ENCODE assay signal across 8 cellular contexts in the genomic region with DNA sequence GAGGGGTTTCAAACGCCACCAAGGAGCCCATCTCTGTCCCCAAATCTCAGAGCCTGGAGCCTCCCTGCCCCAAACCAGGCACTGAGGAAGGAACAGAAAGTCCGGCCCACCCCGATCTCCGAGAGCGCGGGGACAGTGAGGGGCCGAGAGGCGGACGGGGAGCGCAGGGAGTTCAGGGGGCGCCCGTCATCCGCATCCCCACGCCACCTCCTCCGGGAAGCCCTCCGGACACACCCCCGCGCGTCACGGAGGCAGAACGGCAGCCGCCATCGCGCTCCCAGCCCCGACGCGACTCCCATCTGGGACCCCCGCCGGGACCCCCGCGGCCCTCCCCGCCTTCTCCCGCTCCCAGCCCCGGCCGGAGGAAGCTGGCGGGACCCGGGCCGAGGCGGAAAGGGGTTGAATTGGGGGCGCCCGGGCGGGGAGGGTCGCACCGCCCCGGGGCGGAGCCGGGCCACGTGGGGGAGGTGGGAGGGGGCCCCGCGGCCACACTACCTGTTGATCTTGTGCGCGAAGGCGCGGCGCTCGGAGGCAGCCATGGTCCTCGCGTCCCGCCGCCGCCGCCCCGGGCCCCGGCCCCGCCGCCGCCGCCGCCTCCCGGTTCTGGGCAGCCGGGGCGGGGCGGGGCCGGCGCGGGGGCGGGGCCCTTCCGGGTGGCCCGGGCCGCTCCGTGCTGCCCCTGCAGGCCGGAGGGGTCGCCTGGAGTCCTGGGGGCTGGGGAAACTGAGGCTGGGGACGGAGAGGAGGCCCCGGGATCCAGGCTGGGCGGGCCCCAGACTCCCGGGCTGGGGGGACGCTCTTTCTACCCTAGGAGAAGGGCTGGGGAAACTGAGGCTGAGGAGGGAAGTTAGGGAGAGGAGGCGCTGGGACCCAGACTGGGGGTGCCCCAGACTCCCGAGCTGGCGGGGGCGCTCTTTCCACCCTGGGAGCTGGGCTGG. TPM values are rescaled to one million over a fixed set of nuclear protein-coding genes. Genes with fewer than 3 reads are reported as not detected.
DNase-seq lines count a peak whose midpoint lies in the region; ATAC-seq and TF ChIP-seq lines count a peak whose summit lies in the region.

Gene DOCK6, minus strand, starts transcription at position 623 of the 938 bp plus-strand sequence. Its CDS starts 84 bp downstream, at position 539.

- H3K36me3 ChIP-seq in ectodermal cell (ENCODE audit: control insufficient read depth, insufficient read depth, low read length), result no peaks in the 10 kb centered on the region
- H3K36me3 ChIP-seq in thoracic aorta, result no peaks in the 10 kb centered on the region

- peak; percentile 47 for TF ChIP-seq CTCF in thoracic aorta (IDR thresholded peaks at IDR 0.05)

- peak; percentile 64 for ATAC-seq in SK-N-SH treated with all-trans-retinoic acid at 6 μM for 48 hours
- ATAC-seq in thoracic aorta (ENCODE audit: insufficient number of reproducible peaks, low FRiP score, low read depth), result peak; percentile 47
- no peak for ATAC-seq in HG03521 (IDR thresholded peaks at IDR 0.05; ENCODE audit: unreplicated experiment)

- H3K4me1 ChIP-seq in ectodermal cell (ENCODE audit: control insufficient read depth, insufficient read depth, low read length), result no peaks in the 10 kb centered on the region
- H3K4me1 ChIP-seq in thoracic aorta (ENCODE audit: control insufficient read depth in 1 of 2, low read depth in 2 of 2), result peaks cover 2 to 11% of the 10 kb centered on the region in 2 donors

- peak within 1 kb of the TSS; percentile 76 for H3K4me3 ChIP-seq in ectodermal cell (ENCODE audit: insufficient read depth, low read depth, low read length)
- H3K4me3 ChIP-seq in thoracic aorta, result peak within 1 kb of the TSS; percentile 99

- 2% methylated on average over 92 of the region's 92 CpGs for WGBS in ectodermal cell, 2 experiments

- DNase-seq in NOMO-1 treated with DMSO at 0.1 percent for 48 hours (lab: John Stamatoyannopoulos, UW; ENCODE audit: unreplicated experiment) (peak; percentile 26), NOMO-1 (lab: John Stamatoyannopoulos, UW; ENCODE audit: unreplicated experiment in 2 of 2) (no peak), mesenteric fat pad (ENCODE audit: low spot score) (no peak), thoracic aorta (ENCODE audit: low spot score) (no peak), KBM-7 (no peak)

- H3K27ac ChIP-seq in ectodermal cell (ENCODE audit: insufficient read depth, low read depth, low read length, poor library complexity, severe bottlenecking) (no peak within 1 kb of the TSS), thoracic aorta (peak within 1 kb of the TSS in 1 of 2 donors; percentile 65)

- no peaks in the 10 kb centered on the region for H3K27me3 ChIP-seq in ectodermal cell (ENCODE audit: control insufficient read depth, insufficient read depth, low read length, poor library complexity, severe bottlenecking)
- no peaks in the 10 kb centered on the region for H3K27me3 ChIP-seq in thoracic aorta (replicated peaks; ENCODE audit: insufficient read depth)

- in situ Hi-C loops in KBM-7 (cut with MboI; ENCODE audit: low pct_unique_long_range_greater_than_20kb, low sequenced_read_pairs), result no loop called here

- no peaks in the 10 kb centered on the region for H3K9me3 ChIP-seq in ectodermal cell (ENCODE audit: control insufficient read depth, low read length)
- H3K9me3 ChIP-seq in thoracic aorta, result no peaks in the 10 kb centered on the region

TF ChIP-seq in SK-N-SH treated with all-trans-retinoic acid at 6 μM for 48 hours, 23 proteins besides CTCF, POLR2A, EP300 and RAD21:
- TF ChIP-seq ZFP3 (CRISPR knock-in tag; IDR thresholded peaks at IDR 0.05) (peak; percentile 90), TOX (CRISPR knock-in tag; IDR thresholded peaks at IDR 0.05; ENCODE audit: borderline replicate concordance) (no peak)

RNA-seq across cellular contexts. Expression of gene DOCK6, which starts in this region (rescaled TPM):
- polyA plus RNA-seq in ectodermal cell (2013, experiment 1 of 4), result 31.2 TPM
- polyA plus RNA-seq in ectodermal cell (2013, experiment 2 of 4), result 38.0 TPM
- 32.7 TPM for polyA plus RNA-seq in ectodermal cell (2013, experiment 3 of 4)
- polyA plus RNA-seq in ectodermal cell (2013, experiment 4 of 4), result 34.5 TPM
- total RNA-seq in mesenteric fat pad, result 119 TPM
- total RNA-seq in thoracic aorta, result 10 to 100 TPM; 30.5 to 49.3 TPM
